ENCODE assay signal across 8 cellular contexts in genomic region chr11:36744375-36745168, GRCh38.
DNase-seq lines count a peak whose midpoint lies in the region; ATAC-seq and TF ChIP-seq lines count a peak whose summit lies in the region.

No MANE protein-coding gene starts in this region.

- no peaks in the 10 kb centered on the region for H3K9me3 ChIP-seq in HCT116 (ENCODE audit: control insufficient read depth in 1 of 2, insufficient read depth in 1 of 2, low read depth in 1 of 2, low read length in 2 of 2)

- no peaks in the 10 kb centered on the region for H3K79me2 ChIP-seq in HCT116 (ENCODE audit: insufficient read depth, low read length)

- peak; percentile 83 for ATAC-seq in HCT116
- ATAC-seq in naive B cell (ENCODE audit: low read depth in 2 of 2), result peak; percentile 27 to 40
- ATAC-seq in GM19023 (IDR thresholded peaks at IDR 0.05; ENCODE audit: unreplicated experiment), result no peak

- no peaks in the 10 kb centered on the region for H3K4me1 ChIP-seq in HCT116 (ENCODE audit: control insufficient read depth in 1 of 2, insufficient read depth in 2 of 2, low read length in 2 of 2)

- H3K4me1 Mint-ChIP-seq in naive B cell, result peaks cover 4 to 11% (median 6%) of the 10 kb centered on the region in 3 donors

- intact Hi-C loops in HCT116 (cut with micrococcal nuclease), result no loop called here

- no peaks in the 10 kb centered on the region for H4K20me1 ChIP-seq in HCT116 (ENCODE audit: insufficient read depth)

- no peak overlapping the region for H3K4me3 Mint-ChIP-seq in naive B cell

- peak; percentile 55 to 92 (median 87); a peak in 5 of 6 replicates for TF ChIP-seq CTCF in HCT116 (IDR thresholded peaks at IDR 0.05 in 2 of 3, conservative IDR thresholded peaks at IDR 0.05 in 1 of 3; ENCODE audit: borderline replicate concordance in 1 of 3, insufficient read depth in 1 of 3, low read depth in 2 of 3, low read length in 2 of 3)
- peak; percentile 92 for TF ChIP-seq CTCF in epithelial cell of proximal tubule (conservative IDR thresholded peaks at IDR 0.05; ENCODE audit: low read depth, low read length)

- H3K4me3 ChIP-seq in HCT116 (replicated peaks in 1 of 2; ENCODE audit: low read depth in 1 of 2, low read length in 2 of 2) (no peak overlapping the region), epithelial cell of proximal tubule (ENCODE audit: low read depth, low read length) (no peak overlapping the region)

- no peaks in the 10 kb centered on the region for H3K9me3 Mint-ChIP-seq in naive B cell

- no peak overlapping the region for H3K27ac Mint-ChIP-seq in naive B cell

- H3K4me2 ChIP-seq in HCT116 (ENCODE audit: low read length), result no peak overlapping the region

- H3K27me3 Mint-ChIP-seq in naive B cell, result peaks cover 25 to 37% (median 30%) of the 10 kb centered on the region in 3 donors

- peak; percentile 44; the same call in 1 of the 2 replicates for TF ChIP-seq RAD21 in HCT116 (IDR thresholded peaks at IDR 0.05; ENCODE audit: low read depth)

- no peaks in the 10 kb centered on the region for H3K36me3 ChIP-seq in HCT116 (ENCODE audit: control insufficient read depth in 1 of 2, insufficient read depth in 2 of 2, low read length in 2 of 2)

- no peak for TF ChIP-seq POLR2A in HCT116 (IDR thresholded peaks at IDR 0.05; ENCODE audit: borderline replicate concordance, extremely low read depth, insufficient read depth, insufficient read length)

- H3K9ac ChIP-seq in HCT116 (ENCODE audit: low read length), result no peak overlapping the region

- RAD21 ChIA-PET in HCT116 (lab: Charles Lee; ENCODE audit: low non-redundant PET in 1 of 2, low total read pairs in 2 of 2, uncharacterized antibody in 2 of 2, unreplicated experiment in 2 of 2), result no interaction called here

- no peak overlapping the region for H3K27ac ChIP-seq in HCT116 (ENCODE audit: low read depth, low read length)

- BruUV-seq in HCT116 (replicated peaks; lab: Mats Ljungman, UMichigan), result no TSS peak

- H3K9me2 ChIP-seq in HCT116 (ENCODE audit: insufficient read depth), result no peaks in the 10 kb centered on the region

- H2AFZ ChIP-seq in HCT116 (ENCODE audit: low read depth, low read length, poor library complexity, severe bottlenecking), result no peak overlapping the region

- no peaks in the 10 kb centered on the region; the same call in none of the 2 replicates for H3K27me3 ChIP-seq in HCT116 (ENCODE audit: insufficient read depth, low read length)

- POLR2A ChIA-PET in HCT116 (lab: Charles Lee), result no interaction called here

- DNase-seq in COLO668 (lab: John Stamatoyannopoulos, UW; ENCODE audit: unreplicated experiment) (peak; percentile 50), HCT116 (ENCODE audit: low read depth, low spot score) (peak; percentile 46), NCI-H82 treated with DMSO at 0.1 percent for 48 hours (lab: John Stamatoyannopoulos, UW; ENCODE audit: unreplicated experiment) (peak; percentile 45), epithelial cell of proximal tubule (ENCODE audit: low read depth) (no peak), naive B cell (peak; percentile 26)
- DNase-seq in activated CD8-positive, alpha-beta memory T cell treated with anti-CD3 and anti-CD28 coated beads for 48 hours (ENCODE audit: low read depth in 2 of 3, low spot score in 2 of 3), result peak; percentile 16 to 39 (median 36)
- peak in 4 of 6 experiments; percentile 7 to 27 (median 20) for DNase-seq in stimulated activated naive CD4-positive, alpha-beta T cell (lab: John Stamatoyannopoulos, UW)

- CTCF ChIA-PET in HCT116 (lab: Charles Lee), result interaction anchor here (0.7 to 1.2 kb wide), 3 partner anchors 21 to 180 kb away, joined by 3 to 4 read pairs (median 4); no protein-coding TSS in a partner anchor

- H3K36me3 Mint-ChIP-seq in naive B cell, result no peaks in the 10 kb centered on the region

TF ChIP-seq in HCT116, 20 proteins besides CTCF, POLR2A, EP300 and RAD21:
- TF ChIP-seq POLR2AphosphoS5 (IDR thresholded peaks at IDR 0.05; ENCODE audit: low read depth, low read length) (no peak), EGR1 (IDR thresholded peaks at IDR 0.05; ENCODE audit: low read depth) (no peak), CBX3 (IDR thresholded peaks at IDR 0.05; ENCODE audit: low read depth) (peak; percentile 47; the same call in 1 of the 2 replicates), MAX (IDR thresholded peaks at IDR 0.05) (peak; percentile 69)
- TF ChIP-seq, protein P1, sequence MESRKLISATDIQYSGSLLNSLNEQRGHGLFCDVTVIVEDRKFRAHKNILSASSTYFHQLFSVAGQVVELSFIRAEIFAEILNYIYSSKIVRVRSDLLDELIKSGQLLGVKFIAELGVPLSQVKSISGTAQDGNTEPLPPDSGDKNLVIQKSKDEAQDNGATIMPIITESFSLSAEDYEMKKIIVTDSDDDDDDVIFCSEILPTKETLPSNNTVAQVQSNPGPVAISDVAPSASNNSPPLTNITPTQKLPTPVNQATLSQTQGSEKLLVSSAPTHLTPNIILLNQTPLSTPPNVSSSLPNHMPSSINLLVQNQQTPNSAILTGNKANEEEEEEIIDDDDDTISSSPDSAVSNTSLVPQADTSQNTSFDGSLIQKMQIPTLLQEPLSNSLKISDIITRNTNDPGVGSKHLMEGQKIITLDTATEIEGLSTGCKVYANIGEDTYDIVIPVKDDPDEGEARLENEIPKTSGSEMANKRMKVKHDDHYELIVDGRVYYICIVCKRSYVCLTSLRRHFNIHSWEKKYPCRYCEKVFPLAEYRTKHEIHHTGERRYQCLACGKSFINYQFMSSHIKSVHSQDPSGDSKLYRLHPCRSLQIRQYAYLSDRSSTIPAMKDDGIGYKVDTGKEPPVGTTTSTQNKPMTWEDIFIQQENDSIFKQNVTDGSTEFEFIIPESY (IDR thresholded peaks at IDR 0.05; ENCODE audit: extremely low read depth, insufficient replicate concordance, low read length), result no peak
